ENCODE assay signal across 9 cellular contexts in the genomic region with DNA sequence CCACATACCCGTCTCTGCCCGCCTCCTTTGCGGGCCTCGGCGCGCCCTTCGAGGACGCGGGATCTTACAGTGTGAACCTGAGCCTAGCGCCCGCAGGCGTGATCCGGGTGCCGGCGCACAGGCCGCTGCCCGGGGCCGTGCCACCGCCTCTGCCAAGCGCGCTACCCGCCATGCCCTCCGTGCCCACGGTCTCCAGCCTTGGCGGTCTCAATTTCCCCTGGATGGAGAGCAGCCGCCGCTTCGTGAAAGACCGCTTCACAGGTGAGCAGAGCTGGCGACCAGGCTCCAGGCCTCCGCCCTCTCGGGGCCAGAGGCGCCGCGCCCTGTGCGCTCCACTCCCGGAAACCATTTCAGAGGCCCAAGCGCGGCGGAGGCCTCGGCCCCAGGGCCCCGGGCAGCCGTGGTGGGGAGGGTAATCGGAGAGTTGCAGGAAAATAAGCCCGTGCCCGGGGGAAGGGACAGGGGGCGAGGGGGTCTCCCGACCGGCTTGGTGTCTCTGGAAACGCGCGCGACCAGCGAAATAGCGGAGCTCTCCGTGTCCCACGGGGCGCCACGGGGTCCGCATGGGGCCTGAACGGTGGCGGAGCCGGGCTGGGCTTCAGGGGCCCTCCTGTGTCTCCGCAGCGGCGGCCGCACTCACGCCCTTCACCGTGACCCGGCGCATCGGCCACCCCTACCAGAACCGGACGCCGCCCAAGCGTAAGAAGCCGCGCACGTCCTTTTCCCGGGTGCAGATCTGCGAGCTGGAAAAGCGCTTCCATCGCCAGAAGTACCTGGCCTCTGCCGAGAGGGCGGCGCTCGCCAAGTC. TPM values are rescaled to one million over a fixed set of nuclear protein-coding genes. Genes with fewer than 3 reads are reported as not detected.
DNase-seq lines count a peak whose midpoint lies in the region; TF ChIP-seq lines count a peak whose summit lies in the region.
"Had no signal": no experiment of that assay in that cellular context is flagged by ENCODE, and none has a peak within 500 bp of the region (broad histone marks: within the 10 kb centered on the region; RNA-seq: fewer than 3 reads in every experiment).

No MANE protein-coding gene starts in this region.

- no peak overlapping the region for H2AFZ ChIP-seq in mesenchymal stem cell (ENCODE audit: low read depth, low read length)

- no peak overlapping the region for H2BK15ac ChIP-seq in mesenchymal stem cell (ENCODE audit: low read depth, poor library complexity, severe bottlenecking)

- WGBS in mesenchymal stem cell = 3% methylated on average over 82 of the region's 87 CpGs

- H3K14ac ChIP-seq in mesenchymal stem cell (ENCODE audit: low read length in 2 of 2) = no peak overlapping the region

- peaks cover 77% of the 10 kb centered on the region for H3K27me3 ChIP-seq in HL-60 (ENCODE audit: insufficient read depth, poor library complexity, severe bottlenecking)
- peaks cover 93 to 96% of the 10 kb centered on the region in 2 experiments for H3K27me3 ChIP-seq in mesenchymal stem cell (ENCODE audit: control insufficient read depth in 1 of 2, insufficient read depth in 1 of 2, low read length in 2 of 2)

- no peaks in the 10 kb centered on the region for H3K9me3 ChIP-seq in mesenchymal stem cell (ENCODE audit: control insufficient read depth, low read length)

- H3K9ac ChIP-seq in mesenchymal stem cell (ENCODE audit: low read length) = no peak overlapping the region

- H3K79me1 ChIP-seq in mesenchymal stem cell (replicated peaks; ENCODE audit: low read length, poor library complexity, severe bottlenecking) = no peaks in the 10 kb centered on the region

- no peaks in the 10 kb centered on the region for H3K36me3 ChIP-seq in mesenchymal stem cell (ENCODE audit: control insufficient read depth in 1 of 2, insufficient read depth in 2 of 2, low read depth in 1 of 2, low read length in 2 of 2)

- no peak overlapping the region for H2AK5ac ChIP-seq in mesenchymal stem cell (ENCODE audit: low read length, severe bottlenecking)

- no peak overlapping the region for H3K18ac ChIP-seq in mesenchymal stem cell (ENCODE audit: low read depth in 1 of 2, low read length in 2 of 2)

- peaks cover 41% of the 10 kb centered on the region for H3K4me1 ChIP-seq in mesenchymal stem cell (ENCODE audit: control insufficient read depth, insufficient read depth, low read depth, low read length)

- peak overlapping the region; percentile 44 for H3K4me2 ChIP-seq in mesenchymal stem cell (ENCODE audit: low read length, poor library complexity, severe bottlenecking)

- no peak overlapping the region for H3K27ac ChIP-seq in HL-60 (replicated peaks)
- H3K27ac ChIP-seq in mesenchymal stem cell (ENCODE audit: low read length, poor library complexity, severe bottlenecking) = no peak overlapping the region

- no peak overlapping the region for H3K4me3 ChIP-seq in HL-60 (replicated peaks; ENCODE audit: insufficient read depth, low read length)
- no peak overlapping the region for H3K4me3 ChIP-seq in astrocyte of the cerebellum (ENCODE audit: low read depth, low read length)
- H3K4me3 ChIP-seq in mesenchymal stem cell (ENCODE audit: insufficient read depth in 1 of 2, low read depth in 1 of 2, low read length in 2 of 2) = peak overlapping the region in 1 of 2 experiments; percentile 12

- no peak overlapping the region for H4K91ac ChIP-seq in mesenchymal stem cell (ENCODE audit: low read length)

- no peak overlapping the region for H2BK5ac ChIP-seq in mesenchymal stem cell (ENCODE audit: low read depth, low read length, poor library complexity, severe bottlenecking)

- in situ Hi-C loops in astrocyte of the cerebellum (cut with HindIII; ENCODE audit: low sequenced_read_pairs) = no loop called here

- H4K8ac ChIP-seq in mesenchymal stem cell (ENCODE audit: low read length) = no peak overlapping the region

- TF ChIP-seq CTCF in HL-60 (IDR thresholded peaks at IDR 0.05; ENCODE audit: insufficient read depth, low read length) (peak; percentile 52), astrocyte of the cerebellum (IDR thresholded peaks at IDR 0.05; ENCODE audit: low read depth, low read length, missing control alignments) (peak; percentile 27)

- H2BK120ac ChIP-seq in mesenchymal stem cell (ENCODE audit: low read depth, low read length) = no peak overlapping the region

- DNase-seq in DMS53 treated with DMSO at 0.1 percent for 48 hours (lab: John Stamatoyannopoulos, UW; ENCODE audit: unreplicated experiment) = peak; percentile 39
- DNase-seq in HL-60 (ENCODE audit: low read depth in 1 of 2, low spot score in 1 of 2) = peak; percentile 16 to 21
- DNase-seq in astrocyte of the cerebellum (ENCODE audit: low read depth) = no peak
- no peak for DNase-seq in mesenchymal stem cell
- DNase-seq in SKM-1 treated with dmso at 0.1 percent for 144 hours (lab: John Stamatoyannopoulos, UW; ENCODE audit: unreplicated experiment) = no peak
- no peak for DNase-seq in dermis blood vessel endothelial cell
- DNase-seq in stimulated activated naive CD4-positive, alpha-beta T cell (lab: John Stamatoyannopoulos, UW) = no peak
- no peak for DNase-seq in activated gamma-delta T cell (lab: John Stamatoyannopoulos, UW)

- H3K23ac ChIP-seq in mesenchymal stem cell (ENCODE audit: low read length in 2 of 2) = peak overlapping the region in 1 of 2 experiments; percentile 10

- H2BK12ac ChIP-seq in mesenchymal stem cell (ENCODE audit: low read length in 2 of 2) = no peak overlapping the region

- no peak overlapping the region for H3K4ac ChIP-seq in mesenchymal stem cell (ENCODE audit: low read depth in 1 of 2, low read length in 2 of 2)

RNA-seq across cellular contexts. Expression of gene TLX3, which starts 0.7 kb away (rescaled TPM):
- not detected for polyA plus RNA-seq in mesenchymal stem cell (2013, experiment 1 of 2)
- not detected for polyA plus RNA-seq in mesenchymal stem cell (2013, experiment 2 of 2)
- not detected in 2 replicates for total RNA-seq in dermis blood vessel endothelial cell
- total RNA-seq: pulmonary artery endothelial cell had no signal

Comparison
In these comparisons a context has a peak if more than half of its experiments do, and no peak if none do; other contexts are left out.
1. DNase-seq: peak in DMS53 treated with DMSO at 0.1 percent for 48 hours (single experiment) and HL-60 (2 of 2); none in astrocyte of the cerebellum (single experiment), mesenchymal stem cell (single experiment), SKM-1 treated with dmso at 0.1 percent for 144 hours (single experiment), dermis blood vessel endothelial cell (single experiment), stimulated activated naive CD4-positive, alpha-beta T cell (0 of 6) and activated gamma-delta T cell (single experiment).